15 cellular contexts compared by ENCODE assay signal in the genomic region with DNA sequence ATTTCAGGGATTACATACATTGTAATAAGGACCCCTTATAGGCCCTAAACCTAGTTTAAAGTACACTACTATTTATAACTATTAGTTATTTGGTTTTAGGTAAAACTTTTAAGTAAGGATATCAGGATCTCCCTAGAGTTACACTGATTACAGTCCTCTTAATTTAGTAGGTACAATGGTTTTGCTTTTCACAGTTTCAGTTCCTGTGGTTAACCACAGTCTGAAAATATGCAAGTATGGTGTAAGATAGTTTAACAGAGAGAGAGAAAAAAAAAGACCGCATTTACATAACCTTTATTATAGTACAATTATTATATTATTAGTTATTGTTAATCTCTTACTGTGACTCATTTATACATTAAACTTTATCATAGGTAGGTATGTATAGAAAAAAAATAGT.
A peak's percentile ranks its signal among the peaks of the same experiment; 100 is the strongest.
DNase-seq lines count a peak whose midpoint lies in the region; ATAC-seq lines count a peak whose summit lies in the region.
"Had no signal": no experiment of that assay in that cellular context is flagged by ENCODE, and none has a peak within 500 bp of the region (broad histone marks: within the 10 kb centered on the region; RNA-seq: fewer than 3 reads in every experiment).

No MANE protein-coding gene starts in this region.

- CTCF ChIA-PET in activated CD4-positive, alpha-beta T cell treated with anti-CD3 and anti-CD28 coated beads, Interleukin-2, amount 10 ng/mL, durations not matched to agents 7 days and 5 days (lab: Charles Lee), result no interaction called here

- H3K27me3 Mint-ChIP-seq in activated CD4-positive, alpha-beta T cell treated with anti-CD3 and anti-CD28 coated beads, Interleukin-2, amount 10 ng/mL, durations not matched to agents 7 days and 5 days, result no peaks in the 10 kb centered on the region
- H3K27me3 Mint-ChIP-seq: activated B cell treated with CpG ODN at 0.5 μM for 24 hours had no signal

- H3K9me3 Mint-ChIP-seq in activated CD4-positive, alpha-beta T cell treated with anti-CD3 and anti-CD28 coated beads, Interleukin-2, amount 10 ng/mL, durations not matched to agents 7 days and 5 days, result no peaks in the 10 kb centered on the region

- DNase-seq in amniotic epithelial cell (ENCODE audit: low read depth), result peak; percentile 9
- DNase-seq in G401 (ENCODE audit: low spot score), result no peak
- DNase-seq in DMS53 (lab: John Stamatoyannopoulos, UW), result no peak
- DNase-seq in H4 (ENCODE audit: low spot score), result no peak
- no peak for DNase-seq in activated CD4-positive, alpha-beta T cell treated with anti-CD3 and anti-CD28 coated beads, Interleukin-2, amount 10 ng/mL, durations not matched to agents 7 days and 5 days
- DNase-seq: activated B cell treated with CpG ODN at 0.5 μM for 24 hours; adrenal gland; foreskin fibroblast; IMR-90; islet precursor cell; NCI-H2029 treated with DMSO at 0.1 percent for 48 hours; stimulated activated CD4-positive, alpha-beta T cell treated with anti-CD3 and anti-CD28 coated beads, Interleukin-4, amount 100 ng/mL, for 4 hours had no signal

- POLR2A ChIA-PET in activated CD4-positive, alpha-beta T cell treated with anti-CD3 and anti-CD28 coated beads, Interleukin-2, amount 10 ng/mL, durations not matched to agents 7 days and 5 days (lab: Charles Lee), result no interaction called here

- peaks cover 1% of the 10 kb centered on the region for H3K4me1 Mint-ChIP-seq in activated CD4-positive, alpha-beta T cell treated with anti-CD3 and anti-CD28 coated beads, Interleukin-2, amount 10 ng/mL, durations not matched to agents 7 days and 5 days

- no peaks in the 10 kb centered on the region for H3K36me3 Mint-ChIP-seq in activated CD4-positive, alpha-beta T cell treated with anti-CD3 and anti-CD28 coated beads, Interleukin-2, amount 10 ng/mL, durations not matched to agents 7 days and 5 days (ENCODE audit: low read depth)

- in situ Hi-C loops in G401 (cut with HindIII; ENCODE audit: low sequenced_read_pairs), result no loop called here

- H3K27ac Mint-ChIP-seq in activated CD4-positive, alpha-beta T cell treated with anti-CD3 and anti-CD28 coated beads, Interleukin-2, amount 10 ng/mL, durations not matched to agents 7 days and 5 days, result no peak overlapping the region
- H3K27ac Mint-ChIP-seq: activated B cell treated with CpG ODN at 0.5 μM for 24 hours had no signal

- ATAC-seq in GM18868 (IDR thresholded peaks at IDR 0.05; ENCODE audit: unreplicated experiment) (peak; percentile 97), GM21723 (IDR thresholded peaks at IDR 0.05; ENCODE audit: unreplicated experiment) (peak; percentile 87), HG03342 (IDR thresholded peaks at IDR 0.05; ENCODE audit: unreplicated experiment) (peak; percentile 67)

- no peak overlapping the region for H3K4me3 Mint-ChIP-seq in activated CD4-positive, alpha-beta T cell treated with anti-CD3 and anti-CD28 coated beads, Interleukin-2, amount 10 ng/mL, durations not matched to agents 7 days and 5 days
- H3K4me3 Mint-ChIP-seq: activated B cell treated with CpG ODN at 0.5 μM for 24 hours had no signal
